8 cellular contexts compared by ENCODE assay signal in the genomic region with DNA sequence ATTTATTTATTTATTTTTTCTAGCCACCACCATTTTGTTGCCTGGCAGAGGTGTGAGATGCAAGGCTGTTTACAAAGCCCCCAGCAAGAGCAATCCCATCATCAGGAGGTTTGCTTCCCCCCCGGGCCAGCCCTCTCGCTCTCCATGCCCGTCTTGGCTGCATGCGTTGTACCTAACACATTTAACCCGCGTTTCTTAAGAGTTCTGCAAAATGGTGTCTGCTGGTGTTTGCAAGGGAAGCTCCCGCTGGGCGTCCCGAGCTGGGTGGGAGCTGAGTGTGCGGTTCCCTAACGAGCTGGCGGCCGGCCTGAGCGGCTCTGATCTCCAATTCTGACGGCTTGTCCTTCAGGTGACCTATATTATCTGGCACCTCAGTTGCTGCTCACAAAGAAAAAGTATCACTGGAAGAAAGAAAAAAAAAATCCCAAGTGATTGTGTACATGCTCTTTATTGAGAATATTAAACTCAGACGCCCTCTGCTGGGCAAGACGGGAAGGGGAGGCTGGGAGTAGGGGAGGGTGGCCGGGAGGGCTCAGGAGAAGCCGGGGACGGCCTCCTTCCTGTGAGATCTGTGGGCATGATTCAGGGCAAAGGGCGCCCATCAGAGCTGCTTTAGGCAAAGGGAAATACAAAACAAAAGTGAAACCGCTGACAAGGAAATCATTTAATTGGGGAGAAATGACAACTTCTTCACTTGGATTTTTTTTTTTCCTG.
A peak's percentile ranks its signal among the peaks of the same experiment; 100 is the strongest.
DNase-seq lines count a peak whose midpoint lies in the region; ATAC-seq and TF ChIP-seq lines count a peak whose summit lies in the region.

No MANE protein-coding gene starts in this region.

- H3K9me3 ChIP-seq in left ventricle myocardium inferior (replicated peaks) (no peaks in the 10 kb centered on the region), prostate gland (no peaks in the 10 kb centered on the region)

- POLR2A ChIA-PET in T-cell (lab: Charles Lee): interaction anchor here in 1 of 2 donors (0.7 kb wide), 1 partner anchor 952 kb away, joined by 5 read pairs; no protein-coding TSS in a partner anchor

- peak overlapping the region; percentile 38 for H3K4me3 ChIP-seq in HFF-Myc (replicated peaks; ENCODE audit: low read depth, low read length)
- peak overlapping the region; percentile 74 for H3K4me3 ChIP-seq in left ventricle myocardium inferior
- peak overlapping the region; percentile 37 to 47 for H3K4me3 ChIP-seq in prostate gland

- CTCF ChIA-PET in T-cell (lab: Charles Lee): interaction anchor here (0.6 to 4.6 kb wide), 33 partner anchors 9 to 368 kb away, joined by 3 to 34 read pairs (median 4); no protein-coding TSS in a partner anchor

- DNase-seq in GDM1 (lab: John Stamatoyannopoulos, UW): peak; percentile 92
- no peak for DNase-seq in HFF-Myc (ENCODE audit: extremely low read depth, low read depth)
- DNase-seq in NCI-H128 (lab: John Stamatoyannopoulos, UW; ENCODE audit: unreplicated experiment): peak; percentile 75
- DNase-seq in T-cell: peak; percentile 79 to 98 (median 90)
- peak; percentile 87 for DNase-seq in amniotic epithelial cell (ENCODE audit: low read depth)
- peak; percentile 95 for DNase-seq in left ventricle myocardium inferior
- DNase-seq in prostate gland (ENCODE audit: low spot score): peak; percentile 92
- peak; percentile 98 for DNase-seq in ureter (ENCODE audit: low spot score)

- TF ChIP-seq POLR2A in prostate gland (IDR thresholded peaks at IDR 0.05): no peak

- under 1% methylated on average over 22 of the region's 22 CpGs for WGBS in prostate gland

- H3K4me1 ChIP-seq in left ventricle myocardium inferior (peaks cover 40% of the 10 kb centered on the region), prostate gland (replicated peaks) (peaks cover 10% of the 10 kb centered on the region)

- no peaks in the 10 kb centered on the region for H3K27me3 ChIP-seq in left ventricle myocardium inferior (ENCODE audit: low read depth)
- H3K27me3 ChIP-seq in prostate gland (replicated peaks; ENCODE audit: insufficient read depth): no peaks in the 10 kb centered on the region

- peak; percentile 81 for TF ChIP-seq CTCF in HFF-Myc (IDR thresholded peaks at IDR 0.05; ENCODE audit: low read depth, low read length, missing control alignments)
- peak; percentile 90 for TF ChIP-seq CTCF in left ventricle myocardium inferior (IDR thresholded peaks at IDR 0.05; ENCODE audit: borderline replicate concordance)
- TF ChIP-seq CTCF in prostate gland (IDR thresholded peaks at IDR 0.05): peak; percentile 89 to 95 (median 92)

- intact Hi-C loops in left ventricle myocardium inferior (cut with micrococcal nuclease): no loop called here
- intact Hi-C loops in prostate gland (cut with DNase I): loop anchor here (2.0 to 5.0 kb wide), 3 partner anchors 43 to 337 kb away; no protein-coding TSS in a partner anchor

- peak overlapping the region; percentile 88 to 91 (median 90) for H3K4me3 Mint-ChIP-seq in T-cell

- H3K36me3 Mint-ChIP-seq in T-cell: no peaks in the 10 kb centered on the region

- no peaks in the 10 kb centered on the region for H3K36me3 ChIP-seq in left ventricle myocardium inferior
- no peaks in the 10 kb centered on the region for H3K36me3 ChIP-seq in prostate gland

- H3K27ac ChIP-seq in left ventricle myocardium inferior (replicated peaks) (peak overlapping the region; percentile 87), prostate gland (peak overlapping the region; percentile 77 to 79)

- ATAC-seq in T-cell (replicated peaks in 1 of 4): peak; percentile 92 to 98 (median 96)

- H3K9me3 Mint-ChIP-seq in T-cell: no peaks in the 10 kb centered on the region

- H3K27ac Mint-ChIP-seq in T-cell: peak overlapping the region; percentile 88 to 95

- H3K4me1 Mint-ChIP-seq in T-cell: peaks cover 23 to 37% (median 23%) of the 10 kb centered on the region in 3 donors

- no peaks in the 10 kb centered on the region for H3K27me3 Mint-ChIP-seq in T-cell
